In the genomic region with DNA sequence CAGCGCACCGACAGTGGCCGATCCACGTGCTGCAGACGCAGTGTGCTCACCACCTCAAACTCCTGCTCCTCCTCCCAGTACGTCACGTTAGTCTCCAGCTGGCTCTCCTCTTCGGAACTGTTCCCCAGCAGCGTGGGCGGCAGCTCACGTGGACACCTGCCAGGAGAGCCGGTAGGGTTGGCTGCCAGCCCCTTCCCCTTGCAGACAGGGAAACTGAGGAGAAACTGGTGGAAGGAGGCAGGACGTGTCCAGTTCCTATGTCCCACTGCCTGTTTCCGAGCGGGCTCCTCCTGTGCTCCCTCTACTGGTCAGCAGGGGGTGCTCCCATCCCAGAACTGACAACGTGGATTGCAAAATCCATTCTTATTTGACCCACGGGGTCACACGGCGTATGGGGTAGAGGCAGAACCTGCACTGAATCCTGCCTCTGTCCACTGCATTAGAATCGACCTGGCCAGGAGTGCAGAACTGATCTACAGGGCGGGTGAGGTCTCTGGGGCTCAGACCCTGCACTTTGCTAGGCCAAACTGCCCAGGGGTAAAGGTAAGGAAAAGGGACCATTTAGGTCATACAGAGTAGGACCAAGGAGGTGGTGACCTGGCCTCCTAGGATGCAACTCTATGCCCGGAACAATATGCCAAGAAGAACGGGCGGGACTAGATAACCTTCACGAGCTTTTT, we compare ENCODE assay signal across 7 cellular contexts. TPM values are rescaled to one million over a fixed set of nuclear protein-coding genes. Genes with fewer than 3 reads are reported as not detected.
DNase-seq lines count a peak whose midpoint lies in the region; ATAC-seq and TF ChIP-seq lines count a peak whose summit lies in the region.

No MANE protein-coding gene starts in this region.

- peaks cover 6% of the 10 kb centered on the region for H3K27me3 Mint-ChIP-seq in activated naive CD4-positive, alpha-beta T cell treated with anti-CD3 and anti-CD28 coated beads, Interleukin-2, amount 10 ng/mL, durations not matched to agents 7 days and 5 days
- H3K27me3 Mint-ChIP-seq in glutamatergic neuron (ENCODE audit: unreplicated experiment): peaks cover 9% of the 10 kb centered on the region

- peak; percentile 92 for TF ChIP-seq CTCF in GM06990 (IDR thresholded peaks at IDR 0.05; ENCODE audit: insufficient read depth, low read length, poor library complexity, severe bottlenecking)
- TF ChIP-seq CTCF in Peyer's patch (IDR thresholded peaks at IDR 0.05): peak; percentile 43 to 95 (median 88)
- peak; percentile 89 for TF ChIP-seq CTCF in glutamatergic neuron (IDR thresholded peaks at IDR 0.05; ENCODE audit: partially characterized antibody, unreplicated experiment)

- H3K36me3 ChIP-seq in GM06990 (ENCODE audit: control insufficient read depth, insufficient read depth, low read length): no peaks in the 10 kb centered on the region
- peaks cover 0 to 5% (median 0%) of the 10 kb centered on the region in 3 donors for H3K36me3 ChIP-seq in Peyer's patch
- H3K36me3 ChIP-seq in effector memory CD4-positive, alpha-beta T cell (ENCODE audit: control insufficient read depth, insufficient read depth, low read length): no peaks in the 10 kb centered on the region

- H3K36me3 Mint-ChIP-seq in activated naive CD4-positive, alpha-beta T cell treated with anti-CD3 and anti-CD28 coated beads, Interleukin-2, amount 10 ng/mL, durations not matched to agents 7 days and 5 days: no peaks in the 10 kb centered on the region
- H3K36me3 Mint-ChIP-seq in glutamatergic neuron (ENCODE audit: unreplicated experiment): no peaks in the 10 kb centered on the region

- H3K9me3 Mint-ChIP-seq in activated naive CD4-positive, alpha-beta T cell treated with anti-CD3 and anti-CD28 coated beads, Interleukin-2, amount 10 ng/mL, durations not matched to agents 7 days and 5 days: no peaks in the 10 kb centered on the region
- peaks cover 5% of the 10 kb centered on the region for H3K9me3 Mint-ChIP-seq in glutamatergic neuron (ENCODE audit: unreplicated experiment)

- H3K27ac Mint-ChIP-seq in activated naive CD4-positive, alpha-beta T cell treated with anti-CD3 and anti-CD28 coated beads, Interleukin-2, amount 10 ng/mL, durations not matched to agents 7 days and 5 days: no peak overlapping the region
- H3K27ac Mint-ChIP-seq in glutamatergic neuron (ENCODE audit: unreplicated experiment): peak overlapping the region; percentile 73

- H3K4me1 ChIP-seq in Peyer's patch: peaks cover 0 to 13% (median 0%) of the 10 kb centered on the region in 4 donors
- no peaks in the 10 kb centered on the region for H3K4me1 ChIP-seq in effector memory CD4-positive, alpha-beta T cell (ENCODE audit: control insufficient read depth, insufficient read depth, low read length, poor library complexity, severe bottlenecking)

- intact Hi-C loops in posterior cingulate gyrus (cut with DNase I): loop anchor here (1.0 to 10.0 kb wide), 3 partner anchors 31 to 305 kb away; no protein-coding TSS in a partner anchor

- ATAC-seq in HG02852 (IDR thresholded peaks at IDR 0.05; ENCODE audit: unreplicated experiment): peak; percentile 54

- DNase-seq in GM06990 (ENCODE audit: extremely low read depth, insufficient read length): peak; percentile 39
- peak; percentile 47 to 84 (median 81) for DNase-seq in Peyer's patch
- DNase-seq in activated naive CD4-positive, alpha-beta T cell treated with anti-CD3 and anti-CD28 coated beads, Interleukin-2, amount 10 ng/mL, durations not matched to agents 7 days and 5 days: peak; percentile 71
- peak; percentile 84 for DNase-seq in glutamatergic neuron
- peak; percentile 59 to 96 (median 72) for DNase-seq in posterior cingulate gyrus
- DNase-seq in effector memory CD4-positive, alpha-beta T cell: no peak

- CTCF ChIA-PET in activated naive CD4-positive, alpha-beta T cell treated with anti-CD3 and anti-CD28 coated beads, Interleukin-2, amount 10 ng/mL, durations not matched to agents 7 days and 5 days (lab: Charles Lee): interaction anchor here (0.8 to 3.2 kb wide), 13 partner anchors 9 to 296 kb away, joined by 3 to 26 read pairs (median 3); no protein-coding TSS in a partner anchor

- no peak overlapping the region for H3K4me3 ChIP-seq in GM06990 (replicated peaks; ENCODE audit: low read depth, low read length)
- peak overlapping the region in 2 of 4 donors; percentile 32 to 39 for H3K4me3 ChIP-seq in Peyer's patch
- no peak overlapping the region for H3K4me3 ChIP-seq in effector memory CD4-positive, alpha-beta T cell (ENCODE audit: insufficient read depth, low read depth, low read length, poor library complexity, severe bottlenecking)

- peaks cover 2% of the 10 kb centered on the region for H3K4me1 Mint-ChIP-seq in activated naive CD4-positive, alpha-beta T cell treated with anti-CD3 and anti-CD28 coated beads, Interleukin-2, amount 10 ng/mL, durations not matched to agents 7 days and 5 days
- no peaks in the 10 kb centered on the region for H3K4me1 Mint-ChIP-seq in glutamatergic neuron (ENCODE audit: low read depth, unreplicated experiment)

- H3K27me3 ChIP-seq in GM06990 (replicated peaks; ENCODE audit: control insufficient read depth, insufficient read depth, low read length) (no peaks in the 10 kb centered on the region; the same call in 1 of the 2 replicates), Peyer's patch (no peaks in the 10 kb centered on the region)
- no peaks in the 10 kb centered on the region for H3K27me3 ChIP-seq in effector memory CD4-positive, alpha-beta T cell (replicated peaks; ENCODE audit: control insufficient read depth, insufficient read depth, low read length, poor library complexity, severe bottlenecking)

- TF ChIP-seq POLR2A in Peyer's patch (IDR thresholded peaks at IDR 0.05): no peak

- H3K4me3 Mint-ChIP-seq in activated naive CD4-positive, alpha-beta T cell treated with anti-CD3 and anti-CD28 coated beads, Interleukin-2, amount 10 ng/mL, durations not matched to agents 7 days and 5 days: no peak overlapping the region
- no peak overlapping the region for H3K4me3 Mint-ChIP-seq in glutamatergic neuron (ENCODE audit: unreplicated experiment)

- no peaks in the 10 kb centered on the region for H3K9me3 ChIP-seq in Peyer's patch
- H3K9me3 ChIP-seq in effector memory CD4-positive, alpha-beta T cell (ENCODE audit: control insufficient read depth, low read length): no peaks in the 10 kb centered on the region

- H3K27ac ChIP-seq in Peyer's patch: no peak overlapping the region
- H3K27ac ChIP-seq in effector memory CD4-positive, alpha-beta T cell (ENCODE audit: insufficient read depth, low read length, poor library complexity, severe bottlenecking): no peak overlapping the region

RNA-seq across cellular contexts. Expression of gene PDGFRB, which starts 25.7 kb away (rescaled TPM):
- 10 to 100 TPM; 17.5 to 87.5 (median 31.2) TPM for total RNA-seq in Peyer's patch
- 2.9 TPM for total RNA-seq in glutamatergic neuron (ENCODE audit: unreplicated experiment)

RNA-seq across cellular contexts. Expression of gene CDX1, which starts 36.6 kb away (rescaled TPM):
- 100 to 1,000 TPM; 177 to 429 (median 370) TPM for total RNA-seq in Peyer's patch
- total RNA-seq in glutamatergic neuron (ENCODE audit: unreplicated experiment): not detected

RNA-seq across cellular contexts. Expression of gene CSF1R, which starts 43.6 kb away (rescaled TPM):
- total RNA-seq in Peyer's patch (10 to 100 TPM in 3 of 4 donors, 1 to 10 TPM in 1; 2.1 to 24.8 (median 13.5) TPM), glutamatergic neuron (ENCODE audit: unreplicated experiment) (not detected)

RNA-seq across cellular contexts. Expression of gene SLC6A7, which starts 59.9 kb away (rescaled TPM):
- total RNA-seq in Peyer's patch: 10 to 100 TPM; 12.3 to 41.6 (median 19.9) TPM
- not detected for total RNA-seq in glutamatergic neuron (ENCODE audit: unreplicated experiment)

Comparison
In these comparisons a context has a peak if more than half of its experiments do, and no peak if none do; other contexts are left out.
1. DNase-seq: peak in GM06990 (single experiment), Peyer's patch (3 of 3), activated naive CD4-positive, alpha-beta T cell treated with anti-CD3 and anti-CD28 coated beads, Interleukin-2, amount 10 ng/mL, durations not matched to agents 7 days and 5 days (single experiment), glutamatergic neuron (single experiment) and posterior cingulate gyrus (10 of 10); none in effector memory CD4-positive, alpha-beta T cell (0 of 3).
2. RNA of gene CDX1, which starts 36.6 kb away (total RNA-seq): 177 to 429 TPM in Peyer's patch; not detected in glutamatergic neuron (single experiment); every median in the first group is over 100 times any median in the second.
3. Peak in every context shown above with its lines, with median percentiles within 50 percentile points of each other: CTCF ChIP-seq.